In genomic region chr16:28317040-28317880, GRCh38 we compare ENCODE assay signal across 7 cellular contexts. TPM values are rescaled to one million over a fixed set of nuclear protein-coding genes. Genes with fewer than 3 reads are reported as not detected.
DNase-seq lines count a peak whose midpoint lies in the region; ATAC-seq and TF ChIP-seq lines count a peak whose summit lies in the region.

No MANE protein-coding gene starts in this region.

- no peak for ATAC-seq in HG03469 (IDR thresholded peaks at IDR 0.05; ENCODE audit: unreplicated experiment)

- no peak overlapping the region for H3K4me3 Mint-ChIP-seq in activated CD4-positive, alpha-beta memory T cell treated with anti-CD3 and anti-CD28 coated beads for 36 hours

- POLR2A ChIA-PET in activated CD4-positive, alpha-beta memory T cell treated with anti-CD3 and anti-CD28 coated beads for 36 hours (lab: Charles Lee) = no interaction called here

- TF ChIP-seq CTCF in GM12864 (IDR thresholded peaks at IDR 0.05; ENCODE audit: low read depth, low read length, missing control alignments) = peak; percentile 89
- peak; percentile 67 to 96 (median 89) for TF ChIP-seq CTCF in dorsolateral prefrontal cortex (IDR thresholded peaks at IDR 0.05 in 54 of 56, conservative IDR thresholded peaks at IDR 0.05 in 2 of 56; ENCODE audit: low read depth in 1 of 56, partially characterized antibody in 56 of 56)

- intact Hi-C loops in activated CD4-positive, alpha-beta memory T cell treated with anti-CD3 and anti-CD28 coated beads for 36 hours (cut with micrococcal nuclease) = loop anchor here (1.0 to 10.0 kb wide), 4 partner anchors 40 to 298 kb away; partner anchors contain the start of genes SGF29 and SULT1A1
- intact Hi-C loops in dorsolateral prefrontal cortex (cut with DNase I) = loop anchor here (2.0 kb wide), 2 partner anchors 38 to 40 kb away; no protein-coding TSS in a partner anchor

- no peak overlapping the region for H3K4me3 ChIP-seq in GM12864 (ENCODE audit: low read depth, low read length)
- no peak overlapping the region for H3K4me3 ChIP-seq in dorsolateral prefrontal cortex

- H3K27me3 Mint-ChIP-seq in activated CD4-positive, alpha-beta memory T cell treated with anti-CD3 and anti-CD28 coated beads for 36 hours = no peaks in the 10 kb centered on the region

- H3K36me3 Mint-ChIP-seq in activated CD4-positive, alpha-beta memory T cell treated with anti-CD3 and anti-CD28 coated beads for 36 hours = no peaks in the 10 kb centered on the region

- no peaks in the 10 kb centered on the region for H3K9me3 Mint-ChIP-seq in activated CD4-positive, alpha-beta memory T cell treated with anti-CD3 and anti-CD28 coated beads for 36 hours

- CTCF ChIA-PET in activated CD4-positive, alpha-beta memory T cell treated with anti-CD3 and anti-CD28 coated beads for 36 hours (lab: Charles Lee) = interaction anchor here (0.8 to 14.7 kb wide), 9 partner anchors 10 to 101 kb away, joined by 3 to 251 read pairs (median 11); partner anchors contain the start of gene SBK1

- no peak for DNase-seq in GM12864 (ENCODE audit: low read depth)
- peak; percentile 37 for DNase-seq in MV-4-11 (lab: John Stamatoyannopoulos, UW)
- DNase-seq in activated CD4-positive, alpha-beta memory T cell treated with anti-CD3 and anti-CD28 coated beads for 36 hours = peak; percentile 82
- peak in 7 of 10 donors; percentile 47 to 72 (median 64) for DNase-seq in dorsolateral prefrontal cortex
- peak; percentile 44 for DNase-seq in mucosa of gallbladder (ENCODE audit: low spot score)
- peak; percentile 45 to 59 for DNase-seq in stimulated activated CD8-positive, alpha-beta memory T cell treated with anti-CD3 and anti-CD28 coated beads, Interleukin-7, amount 100 ng/mL, for 1 hour (ENCODE audit: low read depth in 2 of 2)

- peak overlapping the region; percentile 38 for H3K27ac Mint-ChIP-seq in activated CD4-positive, alpha-beta memory T cell treated with anti-CD3 and anti-CD28 coated beads for 36 hours

- H3K4me1 Mint-ChIP-seq in activated CD4-positive, alpha-beta memory T cell treated with anti-CD3 and anti-CD28 coated beads for 36 hours (ENCODE audit: low read depth) = peaks cover 19% of the 10 kb centered on the region

- H3K27ac ChIP-seq in dorsolateral prefrontal cortex = no peak overlapping the region

- no peaks in the 10 kb centered on the region for H3K27me3 ChIP-seq in dorsolateral prefrontal cortex

RNA-seq across cellular contexts. Expression of gene SBK1, which starts 24.9 kb away (rescaled TPM):
- 1 to 10 TPM; 2.9 to 3.8 TPM for total RNA-seq in activated CD4-positive, alpha-beta memory T cell treated with anti-CD3 and anti-CD28 coated beads for 36 hours
- total RNA-seq in dorsolateral prefrontal cortex (10 to 100 TPM in 119 of 120 experiments, 1 to 10 TPM in 1; 7.4 to 32.7 (median 21.4) TPM), mucosa of gallbladder (0.89 TPM)

RNA-seq across cellular contexts. Expression of gene NPIPB6, which starts 46.0 kb away (rescaled TPM):
- 1 to 10 TPM; 1.8 to 2.5 TPM for total RNA-seq in activated CD4-positive, alpha-beta memory T cell treated with anti-CD3 and anti-CD28 coated beads for 36 hours
- total RNA-seq in dorsolateral prefrontal cortex = 10 to 100 TPM in 19 of 120 experiments, 1 to 10 TPM in 96, not detected in 5; 1.1 to 15.6 (median 6.7) TPM
- 3.3 TPM for total RNA-seq in mucosa of gallbladder
